In the genomic region with DNA sequence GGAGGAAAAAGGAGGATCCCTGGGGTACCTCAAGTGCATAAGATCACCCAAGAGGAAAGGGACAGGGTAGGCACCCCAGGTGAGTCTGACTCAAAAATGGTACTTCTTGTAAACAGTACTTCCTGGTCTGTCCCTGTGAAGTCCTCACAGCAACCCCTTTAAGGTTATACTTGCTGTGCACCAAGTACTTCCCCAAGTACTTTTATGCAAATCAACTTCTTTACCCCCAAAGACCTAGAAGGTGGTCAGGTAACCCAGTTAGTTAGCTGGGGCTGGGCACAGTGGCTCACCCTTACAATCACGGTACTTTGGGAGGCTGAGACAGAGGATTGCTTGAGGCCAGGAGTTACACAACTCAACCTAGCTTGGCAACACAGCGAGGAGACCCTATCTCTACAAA, we compare ENCODE assay signal across 11 cellular contexts. TPM values are rescaled to one million over a fixed set of nuclear protein-coding genes. Genes with fewer than 3 reads are reported as not detected.
DNase-seq lines count a peak whose midpoint lies in the region; ATAC-seq and TF ChIP-seq lines count a peak whose summit lies in the region.
"Had no signal": no experiment of that assay in that cellular context is flagged by ENCODE, and none has a peak within 500 bp of the region (broad histone marks: within the 10 kb centered on the region; RNA-seq: fewer than 3 reads in every experiment).

No MANE protein-coding gene starts in this region.

- H3K79me2 ChIP-seq in ACC112 (ENCODE audit: control insufficient read depth, insufficient read depth, low read length, unreplicated experiment), result peaks cover 41% of the 10 kb centered on the region
- H3K79me2 ChIP-seq in H9 (ENCODE audit: insufficient read depth, low read length), result peaks cover 6% of the 10 kb centered on the region; the same call in 1 of the 2 replicates

- no peak overlapping the region for H4K8ac ChIP-seq in H9 (replicated peaks; ENCODE audit: insufficient read length, low read depth, low read length)

- peaks cover 49 to 70% (median 61%) of the 10 kb centered on the region in 3 experiments for H3K36me3 Mint-ChIP-seq in H9 (ENCODE audit: insufficient read depth in 1 of 3, low read depth in 3 of 3)
- peaks cover 70% of the 10 kb centered on the region for H3K36me3 Mint-ChIP-seq in activated naive CD8-positive, alpha-beta T cell treated with anti-CD3 and anti-CD28 coated beads for 36 hours
- no peaks in the 10 kb centered on the region for H3K36me3 Mint-ChIP-seq in glutamatergic neuron (ENCODE audit: unreplicated experiment)

- peaks cover 7% of the 10 kb centered on the region for H3K23me2 ChIP-seq in H9 (ENCODE audit: insufficient read length, low read depth, low read length, poor library complexity, severe bottlenecking)

- H2AK5ac ChIP-seq in H9 (ENCODE audit: insufficient read length, low read length), result no peak overlapping the region

- peak overlapping the region; percentile 79; the same call in 1 of the 2 replicates for H3K27ac ChIP-seq in ACC112 (ENCODE audit: low read depth, low read length)
- H3K27ac ChIP-seq in H9 (ENCODE audit: insufficient read length, low read depth, low read length), result no peak overlapping the region
- H3K27ac ChIP-seq in lower lobe of right lung, result no peak overlapping the region
- H3K27ac ChIP-seq: SJCRH30 had no signal

- H2BK120ac ChIP-seq in H9 (ENCODE audit: low read depth, low read length, poor library complexity, severe bottlenecking), result no peak overlapping the region

- H2BK20ac ChIP-seq in H9 (ENCODE audit: low read depth, low read length, poor library complexity, severe bottlenecking), result no peak overlapping the region

- intact Hi-C loops in lower lobe of right lung (cut with DNase I), result no loop called here

- no peak overlapping the region for H2BK5ac ChIP-seq in H9 (ENCODE audit: insufficient read length, low read length)

- no peaks in the 10 kb centered on the region; the same call in 1 of the 2 replicates for H3K27me3 Mint-ChIP-seq in H9 (ENCODE audit: low read depth)
- H3K27me3 Mint-ChIP-seq in activated naive CD8-positive, alpha-beta T cell treated with anti-CD3 and anti-CD28 coated beads for 36 hours, result peaks cover 3% of the 10 kb centered on the region
- peaks cover 26% of the 10 kb centered on the region for H3K27me3 Mint-ChIP-seq in glutamatergic neuron (ENCODE audit: unreplicated experiment)

- H3K9me3 Mint-ChIP-seq in H9 (peaks cover 0 to 3% of the 10 kb centered on the region in 2 experiments; a peak in 1 of 5 replicates), glutamatergic neuron (ENCODE audit: unreplicated experiment) (peaks cover 11% of the 10 kb centered on the region)
- H3K9me3 Mint-ChIP-seq in activated naive CD8-positive, alpha-beta T cell treated with anti-CD3 and anti-CD28 coated beads for 36 hours, result peaks cover 1% of the 10 kb centered on the region

- H3K36me3 ChIP-seq in ACC112 (ENCODE audit: insufficient read depth, low read length) (peaks cover 28% of the 10 kb centered on the region), lower lobe of right lung (peaks cover 61% of the 10 kb centered on the region)

- H4K20me1 ChIP-seq in H9 (ENCODE audit: control insufficient read depth, insufficient read depth, insufficient read length), result no peaks in the 10 kb centered on the region

- H2AFZ ChIP-seq in ACC112 (ENCODE audit: low read length, unreplicated experiment), result no peak overlapping the region
- H2AFZ ChIP-seq in H9 (ENCODE audit: low read length), result no peak overlapping the region

- H3K4me3 Mint-ChIP-seq in H9 (peak overlapping the region; percentile 45 to 99; a peak in 4 of 5 replicates), glutamatergic neuron (ENCODE audit: unreplicated experiment) (no peak overlapping the region)
- peak overlapping the region; percentile 99 for H3K4me3 Mint-ChIP-seq in activated naive CD8-positive, alpha-beta T cell treated with anti-CD3 and anti-CD28 coated beads for 36 hours

- H3K14ac ChIP-seq in H9 (ENCODE audit: insufficient read depth, low read length), result no peak overlapping the region

- no peak overlapping the region for H3K4ac ChIP-seq in H9 (ENCODE audit: low read depth, low read length)

- H3K4me3 ChIP-seq in ACC112 (ENCODE audit: low read depth, low read length), result peak overlapping the region; percentile 100
- H3K4me3 ChIP-seq in lower lobe of right lung, result peak overlapping the region; percentile 100
- H3K4me3 ChIP-seq: SJCRH30 had no signal

- TF ChIP-seq CTCF in H9 (conservative IDR thresholded peaks at IDR 0.05), result no peak
- no peak for TF ChIP-seq CTCF in lower lobe of right lung (IDR thresholded peaks at IDR 0.05)
- TF ChIP-seq CTCF in glutamatergic neuron (IDR thresholded peaks at IDR 0.05; ENCODE audit: partially characterized antibody, unreplicated experiment), result no peak

- no peak overlapping the region for H4K5ac ChIP-seq in H9 (ENCODE audit: insufficient read length, low read depth, low read length)

- no peak overlapping the region for H2BK12ac ChIP-seq in H9 (ENCODE audit: insufficient read length, low read depth, low read length)

- H3K9me3 ChIP-seq in H9 (ENCODE audit: control insufficient read depth, low read depth, low read length) (no peaks in the 10 kb centered on the region), lower lobe of right lung (no peaks in the 10 kb centered on the region)
- H3K9me3 ChIP-seq: SJCRH30 had no signal

- H3K56ac ChIP-seq in H9 (ENCODE audit: insufficient read length, low read depth, low read length), result no peak overlapping the region

- H3K27me3 ChIP-seq in ACC112 (ENCODE audit: insufficient read depth, low read length) (no peaks in the 10 kb centered on the region), H9 (ENCODE audit: insufficient read depth, low read length) (no peaks in the 10 kb centered on the region), lower lobe of right lung (ENCODE audit: low read depth) (no peaks in the 10 kb centered on the region)
- H3K27me3 ChIP-seq: SJCRH30 had no signal

- no peak overlapping the region for H3K4me2 ChIP-seq in H9 (ENCODE audit: insufficient read depth, insufficient read length, low read length)

- no peak overlapping the region for H3K9ac ChIP-seq in H9 (ENCODE audit: extremely low read depth, insufficient read length, low read length)

- no peak for DNase-seq in H9
- no peak for DNase-seq in activated naive CD8-positive, alpha-beta T cell treated with anti-CD3 and anti-CD28 coated beads for 36 hours
- DNase-seq in lower lobe of right lung, result no peak
- DNase-seq in glutamatergic neuron, result no peak
- DNase-seq: kidney glomerular epithelial cell, SJCRH30 had no signal

- peaks cover 6% of the 10 kb centered on the region for H3K79me1 ChIP-seq in H9 (ENCODE audit: insufficient read depth, low read depth, low read length, poor library complexity, severe bottlenecking)

- H4K91ac ChIP-seq in H9 (ENCODE audit: insufficient read length, low read depth, low read length), result no peak overlapping the region

- peaks cover 19 to 41% of the 10 kb centered on the region in 2 experiments for H3K4me1 Mint-ChIP-seq in H9
- peaks cover 67% of the 10 kb centered on the region for H3K4me1 Mint-ChIP-seq in activated naive CD8-positive, alpha-beta T cell treated with anti-CD3 and anti-CD28 coated beads for 36 hours
- peaks cover 14% of the 10 kb centered on the region for H3K4me1 Mint-ChIP-seq in glutamatergic neuron (ENCODE audit: low read depth, unreplicated experiment)

- no peak overlapping the region for H2BK15ac ChIP-seq in H9 (ENCODE audit: low read depth, low read length)

- H3K27ac Mint-ChIP-seq in H9 (peak overlapping the region in 1 of 3 experiments; percentile 78; a peak in 1 of 7 replicates), glutamatergic neuron (ENCODE audit: unreplicated experiment) (no peak overlapping the region)
- peak overlapping the region; percentile 92 for H3K27ac Mint-ChIP-seq in activated naive CD8-positive, alpha-beta T cell treated with anti-CD3 and anti-CD28 coated beads for 36 hours

- no peak overlapping the region for H3K23ac ChIP-seq in H9 (ENCODE audit: insufficient read length, low read depth, low read length)

- H3T11ph ChIP-seq in H9 (ENCODE audit: low read length), result no peak overlapping the region

- H3K4me1 ChIP-seq in ACC112 (ENCODE audit: control insufficient read depth, insufficient read depth, low read length, unreplicated experiment) (peaks cover 27% of the 10 kb centered on the region), H9 (ENCODE audit: insufficient read depth, low read length) (no peaks in the 10 kb centered on the region; the same call in 1 of the 2 replicates), lower lobe of right lung (peaks cover 69% of the 10 kb centered on the region)

- no peak for ATAC-seq in lower lobe of right lung
- ATAC-seq in GM21515 (IDR thresholded peaks at IDR 0.05; ENCODE audit: unreplicated experiment), result no peak
- no peak for ATAC-seq in GM21390 (IDR thresholded peaks at IDR 0.05; ENCODE audit: unreplicated experiment)
- no peak for ATAC-seq in GM19023 (IDR thresholded peaks at IDR 0.05; ENCODE audit: unreplicated experiment)

- WGBS in H9 (ENCODE audit: extremely low coverage, insufficient read length, low lambda C conversion rate), result no CpG with 5 or more reads among the region's 2 CpGs

- no peak overlapping the region for H3K18ac ChIP-seq in H9 (ENCODE audit: insufficient read length, low read depth, low read length)

RNA-seq across cellular contexts. Expression of a gene that starts 2.5 kb away (rescaled TPM):
- total RNA-seq in H9 (2021) (887 and 938 TPM in 2 replicates), lower lobe of right lung (872 TPM), glutamatergic neuron (ENCODE audit: unreplicated experiment) (543 TPM)
- total RNA-seq in activated naive CD8-positive, alpha-beta T cell treated with anti-CD3 and anti-CD28 coated beads for 36 hours, result 100 to 1,000 TPM; 673 to 688 TPM

RNA-seq across cellular contexts. Expression of a gene that starts 4.8 kb away (rescaled TPM):
- total RNA-seq in H9 (2021) (62.2 and 67.0 TPM in 2 replicates), lower lobe of right lung (93.3 TPM), glutamatergic neuron (ENCODE audit: unreplicated experiment) (62.1 TPM)
- 100 to 1,000 TPM; 176 to 181 TPM for total RNA-seq in activated naive CD8-positive, alpha-beta T cell treated with anti-CD3 and anti-CD28 coated beads for 36 hours

RNA-seq across cellular contexts. Expression of a gene that starts 7.4 kb away (rescaled TPM):
- total RNA-seq in H9 (2021) (108 and 110 TPM in 2 replicates), lower lobe of right lung (44.4 TPM), glutamatergic neuron (ENCODE audit: unreplicated experiment) (71.6 TPM)
- 100 to 1,000 TPM; 166 to 167 TPM for total RNA-seq in activated naive CD8-positive, alpha-beta T cell treated with anti-CD3 and anti-CD28 coated beads for 36 hours

RNA-seq across cellular contexts. Expression of a gene that starts 16.1 kb away (rescaled TPM):
- total RNA-seq in H9 (2021) (44.5 and 45.6 TPM in 2 replicates), lower lobe of right lung (14.8 TPM), glutamatergic neuron (ENCODE audit: unreplicated experiment) (28.8 TPM)
- 10 to 100 TPM; 37.1 to 37.8 TPM for total RNA-seq in activated naive CD8-positive, alpha-beta T cell treated with anti-CD3 and anti-CD28 coated beads for 36 hours

RNA-seq across cellular contexts. Expression of a gene that starts 21.8 kb away (rescaled TPM):
- total RNA-seq in H9 (2021) (1.4 and 1.9 TPM in 2 replicates), lower lobe of right lung (not detected), glutamatergic neuron (ENCODE audit: unreplicated experiment) (0.59 TPM)
- total RNA-seq in activated naive CD8-positive, alpha-beta T cell treated with anti-CD3 and anti-CD28 coated beads for 36 hours, result 1 to 10 TPM; 1.8 to 2.7 TPM
- total RNA-seq: bronchial epithelial cell had no signal
